ENCODE assay signal across 2 cellular contexts in genomic region chr1:233473549-233474204, GRCh38.
TF ChIP-seq lines count a peak whose summit lies in the region.

No MANE protein-coding gene starts in this region.

TF ChIP-seq in H1, 55 proteins besides CTCF, POLR2A, EP300 and RAD21 (continued from another document):
- TF ChIP-seq RBBP5 (IDR thresholded peaks at IDR 0.05; ENCODE audit: borderline replicate concordance, low read depth, low read length): no peak
- TF ChIP-seq RXRA (IDR thresholded peaks at IDR 0.05; ENCODE audit: insufficient read depth, low read depth, low read length): no peak
- no peak for TF ChIP-seq CHD2 (IDR thresholded peaks at IDR 0.05; ENCODE audit: low read length)
- TF ChIP-seq MAFK (IDR thresholded peaks at IDR 0.05; ENCODE audit: low read depth, low read length): no peak
- no peak for TF ChIP-seq TAF1 (IDR thresholded peaks at IDR 0.05; ENCODE audit: low read depth, low read length)
- no peak for TF ChIP-seq EZH2 (IDR thresholded peaks at IDR 0.05; ENCODE audit: low read depth, low read length, severe bottlenecking)
- no peak for TF ChIP-seq SIX5 (IDR thresholded peaks at IDR 0.05; ENCODE audit: low read depth, low read length)
- no peak for TF ChIP-seq SUZ12 (IDR thresholded peaks at IDR 0.05; ENCODE audit: low read length)
- no peak for TF ChIP-seq SIRT6 (IDR thresholded peaks at IDR 0.05; ENCODE audit: low read length)
- no peak for TF ChIP-seq JUN (IDR thresholded peaks at IDR 0.05; ENCODE audit: low read depth, low read length)
- TF ChIP-seq RFX5 (IDR thresholded peaks at IDR 0.05; ENCODE audit: borderline replicate concordance, low read depth, low read length): no peak
- TF ChIP-seq HDAC2 (IDR thresholded peaks at IDR 0.05; ENCODE audit: borderline replicate concordance in 1 of 2, low read depth in 2 of 2, low read length in 2 of 2): no peak
- no peak for TF ChIP-seq KDM4A (IDR thresholded peaks at IDR 0.05; ENCODE audit: low read depth, low read length, severe bottlenecking)
- TF ChIP-seq RNF2 (IDR thresholded peaks at IDR 0.05; ENCODE audit: borderline replicate concordance, low read depth, low read length, missing control alignments, poor library complexity, severe bottlenecking): no peak
- no peak for TF ChIP-seq ATF2 (IDR thresholded peaks at IDR 0.05; ENCODE audit: low read length)
- TF ChIP-seq SP4 (IDR thresholded peaks at IDR 0.05; ENCODE audit: low read length): no peak
- no peak for TF ChIP-seq PHF8 (conservative IDR thresholded peaks at IDR 0.05; ENCODE audit: low read depth, low read length)
- TF ChIP-seq CBX8 (IDR thresholded peaks at IDR 0.05; ENCODE audit: borderline replicate concordance, low read depth, low read length): no peak
TF ChIP-seq in H1: peak in this region for 0.

TF ChIP-seq in liver, 16 proteins besides CTCF, POLR2A, EP300 and RAD21 (continued from another document):
- peak; percentile 69 for TF ChIP-seq MAX (IDR thresholded peaks at IDR 0.05)
- TF ChIP-seq RXRA (IDR thresholded peaks at IDR 0.05): peak; percentile 83 to 95
- TF ChIP-seq JUND (IDR thresholded peaks at IDR 0.05): peak in 1 of 2 donors; percentile 80
- TF ChIP-seq TAF1 (conservative IDR thresholded peaks at IDR 0.05): no peak
- TF ChIP-seq FOXA2 (IDR thresholded peaks at IDR 0.05): peak; percentile 96
- peak; percentile 58 for TF ChIP-seq REST (IDR thresholded peaks at IDR 0.05)
- TF ChIP-seq NR2F2 (IDR thresholded peaks at IDR 0.05): peak; percentile 41
- TF ChIP-seq SP1 (IDR thresholded peaks at IDR 0.05): peak; percentile 88
- TF ChIP-seq FOXA1 (IDR thresholded peaks at IDR 0.05): peak; percentile 93
- TF ChIP-seq HNF4A (conservative IDR thresholded peaks at IDR 0.05): peak; percentile 90 to 95
- TF ChIP-seq HNF4G (IDR thresholded peaks at IDR 0.05): peak; percentile 10
- no peak for TF ChIP-seq ATF3 (IDR thresholded peaks at IDR 0.05)
- TF ChIP-seq EGR1 (IDR thresholded peaks at IDR 0.05; ENCODE audit: low read depth in 2 of 2): no peak
- peak; percentile 65 for TF ChIP-seq ZBTB33 (IDR thresholded peaks at IDR 0.05)
- TF ChIP-seq GABPA (IDR thresholded peaks at IDR 0.05 in 1 of 2, conservative IDR thresholded peaks at IDR 0.05 in 1 of 2): peak in 1 of 2 donors; percentile 14
